8 cellular contexts compared by ENCODE assay signal in the genomic region with DNA sequence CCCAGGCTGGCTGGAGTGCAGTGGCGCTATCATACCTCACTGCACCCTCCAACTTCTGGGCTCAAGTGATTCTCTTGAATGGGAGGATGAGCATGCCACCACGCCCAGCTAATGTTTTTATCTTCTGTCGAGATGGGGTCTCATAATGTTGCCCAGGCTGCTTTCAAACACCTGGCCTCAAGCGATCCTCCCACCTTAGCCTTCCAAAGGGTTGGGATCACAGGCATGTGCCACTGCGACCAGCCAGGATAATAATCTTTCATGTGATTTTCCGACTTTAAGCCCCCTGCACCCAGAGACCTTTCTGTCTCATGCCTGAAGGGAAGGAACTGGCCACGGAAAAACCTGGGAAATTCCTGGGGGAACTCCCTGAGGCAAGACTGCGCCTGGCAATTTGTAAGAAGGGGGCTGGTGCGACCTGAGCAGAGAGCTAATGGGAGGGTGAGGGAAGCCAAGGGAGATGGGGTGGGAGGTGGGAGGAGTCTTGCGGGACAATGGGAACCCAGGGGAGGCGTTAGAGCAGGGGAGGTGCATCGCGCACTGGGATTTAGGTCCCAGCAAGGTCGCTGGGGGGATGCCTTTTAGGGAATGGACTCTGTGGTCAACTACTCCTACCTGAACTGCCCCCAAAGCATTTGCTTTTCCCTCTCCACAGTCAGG. TPM values are rescaled to one million over a fixed set of nuclear protein-coding genes. Genes with fewer than 3 reads are reported as not detected.
DNase-seq lines count a peak whose midpoint lies in the region; ATAC-seq, FAIRE-seq and TF ChIP-seq lines count a peak whose summit lies in the region.

No MANE protein-coding gene starts in this region.

- intact Hi-C loops in heart left ventricle (cut with DNase I) (loop anchor here in 9 of 10 donors (1.0 to 10.0 kb wide), 7 partner anchors 69 to 123 kb away; a partner anchor contains a TSS), Right ventricle myocardium inferior (cut with DNase I) (loop anchor here (1.0 kb wide), 1 partner anchor 72 kb away; a partner anchor contains a TSS), kidney (cut with DNase I) (no loop called here), vagina (cut with DNase I) (loop anchor here (5.0 kb wide), 1 partner anchor 69 kb away; no protein-coding TSS in a partner anchor)
- intact Hi-C loops in activated T-helper 2 cell treated with anti-CD3 and anti-CD28 coated beads, Interferon-gamma antibody, Interleukin-2, Interleukin-4, amounts not matched to agents 10 μg/mL and 5 μg/mL and 100 μg/mL, durations not matched to agents 14 hours and 24 hours and 36 hours (cut with micrococcal nuclease) = loop anchor here (1.0 to 2.0 kb wide), 3 partner anchors 15 to 72 kb away; a partner anchor contains a TSS

- peak overlapping the region; percentile 97 for H3K4me3 Mint-ChIP-seq in activated T-helper 2 cell treated with anti-CD3 and anti-CD28 coated beads, Interferon-gamma antibody, Interleukin-2, Interleukin-4, amounts not matched to agents 10 μg/mL and 5 μg/mL and 100 μg/mL, durations not matched to agents 14 hours and 24 hours and 36 hours (ENCODE audit: low read depth)

- no peak overlapping the region for H3K9ac ChIP-seq in kidney (ENCODE audit: low read length in 2 of 2)

- H3K36me3 Mint-ChIP-seq in activated T-helper 2 cell treated with anti-CD3 and anti-CD28 coated beads, Interferon-gamma antibody, Interleukin-2, Interleukin-4, amounts not matched to agents 10 μg/mL and 5 μg/mL and 100 μg/mL, durations not matched to agents 14 hours and 24 hours and 36 hours (ENCODE audit: low read depth) = no peaks in the 10 kb centered on the region

- peak overlapping the region; percentile 68 for H3K27ac Mint-ChIP-seq in activated T-helper 2 cell treated with anti-CD3 and anti-CD28 coated beads, Interferon-gamma antibody, Interleukin-2, Interleukin-4, amounts not matched to agents 10 μg/mL and 5 μg/mL and 100 μg/mL, durations not matched to agents 14 hours and 24 hours and 36 hours

- peaks cover 2% of the 10 kb centered on the region for H3K27me3 Mint-ChIP-seq in activated T-helper 2 cell treated with anti-CD3 and anti-CD28 coated beads, Interferon-gamma antibody, Interleukin-2, Interleukin-4, amounts not matched to agents 10 μg/mL and 5 μg/mL and 100 μg/mL, durations not matched to agents 14 hours and 24 hours and 36 hours (ENCODE audit: low read depth)

- H3K9me3 ChIP-seq in heart left ventricle (no peaks in the 10 kb centered on the region), kidney (ENCODE audit: control insufficient read depth in 1 of 2, low read length in 2 of 2) (no peaks in the 10 kb centered on the region), vagina (no peaks in the 10 kb centered on the region)

- H3K4me3 ChIP-seq in heart left ventricle (peak overlapping the region in 10 of 12 donors; percentile 65 to 99 (median 88)), kidney (ENCODE audit: low read length in 2 of 2) (peak overlapping the region; percentile 67 to 94), vagina (peak overlapping the region; percentile 68 to 91)

- no peaks in the 10 kb centered on the region for H3K9me3 Mint-ChIP-seq in activated T-helper 2 cell treated with anti-CD3 and anti-CD28 coated beads, Interferon-gamma antibody, Interleukin-2, Interleukin-4, amounts not matched to agents 10 μg/mL and 5 μg/mL and 100 μg/mL, durations not matched to agents 14 hours and 24 hours and 36 hours

- no peak for TF ChIP-seq CTCF in heart left ventricle (IDR thresholded peaks at IDR 0.05)
- no peak for TF ChIP-seq CTCF in kidney (IDR thresholded peaks at IDR 0.05; ENCODE audit: borderline replicate concordance, extremely low read depth, insufficient read depth)
- no peak for TF ChIP-seq CTCF in vagina (IDR thresholded peaks at IDR 0.05)

- no peak for DNase-seq in heart left ventricle
- no peak for DNase-seq in Right ventricle myocardium inferior (ENCODE audit: missing footprints)
- no peak for DNase-seq in activated T-helper 2 cell treated with anti-CD3 and anti-CD28 coated beads, Interferon-gamma antibody, Interleukin-2, Interleukin-4, amounts not matched to agents 10 μg/mL and 5 μg/mL and 100 μg/mL, durations not matched to agents 14 hours and 24 hours and 36 hours (ENCODE audit: low spot score)
- DNase-seq in kidney = peak; percentile 74
- no peak for DNase-seq in vagina (ENCODE audit: extremely low spot score in 2 of 2)
- DNase-seq in foreskin melanocyte = no peak
- DNase-seq in DMS153 treated with DMSO at 0.1 percent for 48 hours (lab: John Stamatoyannopoulos, UW; ENCODE audit: unreplicated experiment) = no peak

- H3K4me1 ChIP-seq in heart left ventricle (peaks cover 0 to 22% (median 14%) of the 10 kb centered on the region in 12 donors), kidney (ENCODE audit: control insufficient read depth in 1 of 2, insufficient read depth in 1 of 2, low read depth in 1 of 2, low read length in 2 of 2) (peaks cover 0 to 12% of the 10 kb centered on the region in 2 donors), vagina (peaks cover 25% of the 10 kb centered on the region)

- ATAC-seq in heart left ventricle (peak in 2 of 4 donors; percentile 2 to 34), Right ventricle myocardium inferior (no peak), HG03108 (IDR thresholded peaks at IDR 0.05; ENCODE audit: unreplicated experiment) (no peak)

- 19 to 24% (median 22%) methylated on average over 12 to 14 of the region's 14 CpGs for WGBS in heart left ventricle, 4 donors

- FAIRE-seq in kidney (lab: Jason Lieb, UNC) = no peak

- H3K27ac ChIP-seq in heart left ventricle = peak overlapping the region in 2 of 12 donors; percentile 77 to 83
- no peak overlapping the region for H3K27ac ChIP-seq in kidney (ENCODE audit: low read depth in 2 of 2, low read length in 2 of 2)
- H3K27ac ChIP-seq in vagina = no peak overlapping the region

- H3K36me3 ChIP-seq in heart left ventricle (peaks cover 0 to 8% (median 2%) of the 10 kb centered on the region in 9 donors), kidney (ENCODE audit: control insufficient read depth in 1 of 2, insufficient read depth in 2 of 2, low read length in 2 of 2) (no peaks in the 10 kb centered on the region), vagina (no peaks in the 10 kb centered on the region)

- H3K4me1 Mint-ChIP-seq in activated T-helper 2 cell treated with anti-CD3 and anti-CD28 coated beads, Interferon-gamma antibody, Interleukin-2, Interleukin-4, amounts not matched to agents 10 μg/mL and 5 μg/mL and 100 μg/mL, durations not matched to agents 14 hours and 24 hours and 36 hours (ENCODE audit: low read depth) = peaks cover 14% of the 10 kb centered on the region

- TF ChIP-seq POLR2A in heart left ventricle (IDR thresholded peaks at IDR 0.05) = no peak
- no peak for TF ChIP-seq POLR2A in vagina (IDR thresholded peaks at IDR 0.05)

- no peaks in the 10 kb centered on the region for H3K27me3 ChIP-seq in heart left ventricle
- H3K27me3 ChIP-seq in vagina = no peaks in the 10 kb centered on the region

RNA-seq across cellular contexts. Expression of a gene that starts 1.2 kb away (rescaled TPM):
- 100 to 1,000 TPM in 1 of 9 donors, 10 to 100 TPM in 8; 45.4 to 115 (median 66.1) TPM for total RNA-seq in heart left ventricle
- polyA plus RNA-seq in heart left ventricle = 100 to 1,000 TPM; 157 to 195 TPM
- total RNA-seq in Right ventricle myocardium inferior = 85.9 TPM
- 116 and 123 TPM in 2 replicates for total RNA-seq in activated T-helper 2 cell treated with anti-CD3 and anti-CD28 coated beads, Interferon-gamma antibody, Interleukin-2, Interleukin-4, amounts not matched to agents 10 μg/mL and 5 μg/mL and 100 μg/mL, durations not matched to agents 14 hours and 24 hours and 36 hours
- total RNA-seq in kidney = 59.5 TPM
- 120 TPM for polyA plus RNA-seq in kidney (ENCODE audit: insufficient read depth, low read depth, low replicate concordance)
- 59.7 TPM for total RNA-seq in vagina

RNA-seq across cellular contexts. Expression of a gene that starts 35.2 kb away (rescaled TPM):
- total RNA-seq in heart left ventricle = under 1 TPM in 2 of 9 donors, not detected in 7; 0.07 to 0.27 TPM
- under 1 TPM; 0.03 to 0.08 TPM for polyA plus RNA-seq in heart left ventricle
- not detected for total RNA-seq in Right ventricle myocardium inferior
- 0.14 and 0.16 TPM in 2 replicates for total RNA-seq in activated T-helper 2 cell treated with anti-CD3 and anti-CD28 coated beads, Interferon-gamma antibody, Interleukin-2, Interleukin-4, amounts not matched to agents 10 μg/mL and 5 μg/mL and 100 μg/mL, durations not matched to agents 14 hours and 24 hours and 36 hours
- 0.19 TPM for total RNA-seq in kidney
- 0.37 TPM for polyA plus RNA-seq in kidney (ENCODE audit: insufficient read depth, low read depth, low replicate concordance)
- total RNA-seq in vagina = 1.5 TPM

RNA-seq across cellular contexts. Expression of a gene that starts 59.9 kb away (rescaled TPM):
- not detected for total RNA-seq in heart left ventricle
- not detected for polyA plus RNA-seq in heart left ventricle
- not detected for total RNA-seq in Right ventricle myocardium inferior
- 0.69 and 0.75 TPM in 2 replicates for total RNA-seq in activated T-helper 2 cell treated with anti-CD3 and anti-CD28 coated beads, Interferon-gamma antibody, Interleukin-2, Interleukin-4, amounts not matched to agents 10 μg/mL and 5 μg/mL and 100 μg/mL, durations not matched to agents 14 hours and 24 hours and 36 hours
- 0.16 TPM for total RNA-seq in kidney
- polyA plus RNA-seq in kidney (ENCODE audit: insufficient read depth, low read depth, low replicate concordance) = not detected
- total RNA-seq in vagina = not detected
